20 cellular contexts compared by ENCODE assay signal in the genomic region with DNA sequence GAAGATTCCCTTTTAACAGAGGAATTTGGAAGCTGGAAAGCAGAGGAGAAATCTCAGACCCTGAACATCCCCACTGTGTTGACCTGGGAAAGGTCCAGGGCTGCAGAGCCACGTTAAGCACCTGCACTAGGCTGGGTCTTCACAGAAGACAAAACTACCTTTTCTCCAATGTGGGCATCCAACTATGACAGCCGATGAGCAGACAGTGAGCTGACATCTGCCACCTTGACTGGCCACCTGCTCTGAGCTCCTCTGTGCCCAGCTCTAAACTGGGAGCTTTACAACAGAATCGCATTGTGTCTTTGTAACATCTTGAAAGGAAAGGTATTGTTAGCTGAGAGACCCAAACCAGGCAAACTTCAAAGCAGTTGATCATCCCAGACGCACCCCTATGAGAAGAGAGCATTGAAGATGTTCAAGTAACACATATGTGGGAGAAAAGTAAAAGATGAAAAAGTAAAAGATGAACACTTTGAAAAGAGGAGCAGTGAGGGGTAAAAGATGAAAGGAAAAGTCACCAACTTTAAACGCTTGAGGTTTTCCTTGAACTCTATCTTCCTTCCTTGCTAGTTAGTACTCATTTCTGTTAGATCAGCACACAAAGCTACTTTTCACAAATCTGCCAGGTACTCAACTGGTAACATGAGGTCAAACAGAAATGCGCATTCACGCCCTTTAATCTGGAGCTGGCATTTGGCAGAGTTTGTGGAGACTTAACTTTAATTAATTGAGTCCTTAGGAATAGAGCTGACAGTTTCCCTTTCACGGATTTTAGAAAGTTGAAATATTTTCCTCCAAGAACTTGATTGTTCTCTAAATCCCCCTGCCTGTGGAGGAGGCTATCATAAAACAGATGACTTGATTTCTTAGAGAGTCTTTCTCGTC. TPM values are rescaled to one million over a fixed set of nuclear protein-coding genes. Genes with fewer than 3 reads are reported as not detected.
A peak's percentile ranks its signal among the peaks of the same experiment; 100 is the strongest.
DNase-seq lines count a peak whose midpoint lies in the region; TF ChIP-seq lines count a peak whose summit lies in the region.
"Had no signal": no experiment of that assay in that cellular context is flagged by ENCODE, and none has a peak within 500 bp of the region (broad histone marks: within the 10 kb centered on the region; RNA-seq: fewer than 3 reads in every experiment).

No MANE protein-coding gene starts in this region.

- H2BK5ac ChIP-seq in mesendoderm (ENCODE audit: low read length) = no peak overlapping the region

- in situ Hi-C loops in HAP-1 (cut with MboI; ENCODE audit: low sequenced_read_pairs) (no loop called here), GM13977 (cut with MboI; ENCODE audit: low pct_unique_long_range_greater_than_20kb, low sequenced_read_pairs, unreplicated experiment) (no loop called here)

- no peak overlapping the region for H3K4ac ChIP-seq in mesendoderm (ENCODE audit: low read depth, low read length)

- TF ChIP-seq CTCF in WERI-Rb-1 (IDR thresholded peaks at IDR 0.05; ENCODE audit: low read depth, low read length) = no peak
- TF ChIP-seq CTCF in GM13977 (IDR thresholded peaks at IDR 0.05; ENCODE audit: extremely low read depth, insufficient read depth, missing control alignments) = no peak

- H2AK5ac ChIP-seq in mesendoderm (ENCODE audit: low read length) = no peak overlapping the region

- H4K8ac ChIP-seq in mesendoderm (ENCODE audit: low read depth, low read length) = no peak overlapping the region

- no peak overlapping the region for H2BK120ac ChIP-seq in mesendoderm (ENCODE audit: low read depth, low read length)

- no peaks in the 10 kb centered on the region for H3K27me3 ChIP-seq in HAP-1 (ENCODE audit: low read depth)
- no peaks in the 10 kb centered on the region for H3K27me3 ChIP-seq in WERI-Rb-1 (ENCODE audit: insufficient read depth, low read depth, severe bottlenecking)
- no peaks in the 10 kb centered on the region for H3K27me3 ChIP-seq in mesendoderm (ENCODE audit: insufficient read depth, low read length, poor library complexity)

- H3K79me2 ChIP-seq in mesendoderm (ENCODE audit: control insufficient read depth, insufficient read depth, low read length) = no peaks in the 10 kb centered on the region

- no peak overlapping the region for H3K56ac ChIP-seq in mesendoderm (ENCODE audit: low read length)

- WGBS in mesendoderm (ENCODE audit: extremely low coverage, insufficient coverage, low lambda C conversion rate) = no CpG with 5 or more reads among the region's 9 CpGs

- H3K23ac ChIP-seq in mesendoderm (ENCODE audit: low read length) = no peak overlapping the region

- no peak overlapping the region for H3K9ac ChIP-seq in mesendoderm (ENCODE audit: low read length)
- H3K9ac ChIP-seq: KMS-11 had no signal

- H4K5ac ChIP-seq in mesendoderm (ENCODE audit: low read length) = no peak overlapping the region

- no peaks in the 10 kb centered on the region for H3K36me3 ChIP-seq in HAP-1 (replicated peaks)
- H3K36me3 ChIP-seq in WERI-Rb-1 = no peaks in the 10 kb centered on the region
- no peaks in the 10 kb centered on the region for H3K36me3 ChIP-seq in mesendoderm (ENCODE audit: control insufficient read depth, insufficient read depth, low read length)

- no peaks in the 10 kb centered on the region for H3K79me1 ChIP-seq in mesendoderm (ENCODE audit: low read length)

- H2BK15ac ChIP-seq in mesendoderm (replicated peaks; ENCODE audit: low read depth) = no peak overlapping the region

- no peak overlapping the region for H3K4me3 ChIP-seq in HAP-1
- peak overlapping the region; percentile 12; the same call in 1 of the 2 replicates for H3K4me3 ChIP-seq in WERI-Rb-1 (ENCODE audit: low read depth, low read length)
- H3K4me3 ChIP-seq in mesendoderm (ENCODE audit: low read length) = no peak overlapping the region

- peak; percentile 8 for DNase-seq in DMS79 treated with DMSO at 0.1 percent for 48 hours (lab: John Stamatoyannopoulos, UW)
- no peak for DNase-seq in DMS79 (lab: John Stamatoyannopoulos, UW)
- DNase-seq in HAP-1 (ENCODE audit: low spot score in 2 of 2) = peak; percentile 17 to 43
- DNase-seq in WERI-Rb-1 = peak; percentile 72
- DNase-seq in mesendoderm = peak; percentile 45
- DNase-seq in GM13977 (ENCODE audit: low spot score) = no peak
- no peak for DNase-seq in GDM1 (lab: John Stamatoyannopoulos, UW)
- DNase-seq in T1000 (lab: John Stamatoyannopoulos, UW) = no peak
- DNase-seq: 8988T; AML-193; CD8-positive, alpha-beta T cell; DMS53; GOT3; NCI-H1092 treated with DMSO at 0.1 percent for 48 hours; NCI-H1436 treated with DMSO at 0.1 percent for 48 hours; NCI-H2029 treated with DMSO at 0.1 percent for 48 hours; NCI-H446 treated with DMSO at 0.1 percent for 48 hours; NK-92 treated with Interleukin-12 subunit alpha and Interleukin-12 subunit beta, amount 100 ng/mL, for 24 hours had no signal

- peak overlapping the region; percentile 53 for H3K27ac ChIP-seq in WERI-Rb-1
- H3K27ac ChIP-seq in mesendoderm (ENCODE audit: low read depth, low read length) = no peak overlapping the region
- H3K27ac ChIP-seq: KMS-11 had no signal

- no peak overlapping the region for H3K4me2 ChIP-seq in mesendoderm (ENCODE audit: low read length)
- H3K4me2 ChIP-seq: KMS-11 had no signal

- H3K4me1 ChIP-seq in HAP-1 (peaks cover 21% of the 10 kb centered on the region), mesendoderm (ENCODE audit: control insufficient read depth, low read depth, low read length) (peaks cover 6% of the 10 kb centered on the region)

- no peak overlapping the region for H3K18ac ChIP-seq in mesendoderm (ENCODE audit: low read length)

- H3K9me3 ChIP-seq in HAP-1 = no peaks in the 10 kb centered on the region
- H3K9me3 ChIP-seq in WERI-Rb-1 (ENCODE audit: severe bottlenecking) = no peaks in the 10 kb centered on the region

RNA-seq across cellular contexts. Expression of gene CTXN3, which starts 53.2 kb away (rescaled TPM):
- polyA plus RNA-seq in mesendoderm (2013, experiment 1 of 2) = not detected
- not detected for polyA plus RNA-seq in mesendoderm (2013, experiment 2 of 2)
- polyA plus RNA-seq: AG04450 had no signal

Comparison
In these comparisons a context has a peak if more than half of its experiments do, and no peak if none do; other contexts are left out.
1. DNase-seq: peak in DMS79 treated with DMSO at 0.1 percent for 48 hours (single experiment), HAP-1 (2 of 2), WERI-Rb-1 (single experiment) and mesendoderm (single experiment); none in DMS79 (single experiment), GM13977 (single experiment), GDM1 (single experiment) and T1000 (single experiment).